5 cellular contexts compared by ENCODE assay signal in genomic region chr5:141174291-141175104, GRCh38. TPM values are rescaled to one million over a fixed set of nuclear protein-coding genes. Genes with fewer than 3 reads are reported as not detected.
"Had no signal": no experiment of that assay in that cellular context is flagged by ENCODE, and none has a peak within 500 bp of the region (broad histone marks: within the 10 kb centered on the region; RNA-seq: fewer than 3 reads in every experiment).

No MANE protein-coding gene starts in this region.

RNA-seq across cellular contexts. Expression of gene PCDHB7, which starts 2.1 kb away (rescaled TPM):
- total RNA-seq: naive thymus-derived CD4-positive, alpha-beta T cell had no signal
- polyA plus RNA-seq: immature natural killer cell; keratinocyte; naive thymus-derived CD4-positive, alpha-beta T cell had no signal

RNA-seq across cellular contexts. Expression of gene PCDHB8, which starts 3.1 kb away (rescaled TPM):
- total RNA-seq: left lobe of liver; mononuclear cell; naive thymus-derived CD4-positive, alpha-beta T cell had no signal
- polyA plus RNA-seq: immature natural killer cell; keratinocyte; naive thymus-derived CD4-positive, alpha-beta T cell had no signal

RNA-seq across cellular contexts. Expression of gene PCDHB16, which starts 7.7 kb away (rescaled TPM):
- total RNA-seq: mononuclear cell had no signal
- polyA plus RNA-seq: immature natural killer cell; naive thymus-derived CD4-positive, alpha-beta T cell had no signal

RNA-seq across cellular contexts. Expression of gene PCDHB9, which starts 12.5 kb away (rescaled TPM):
- polyA plus RNA-seq: immature natural killer cell; keratinocyte; naive thymus-derived CD4-positive, alpha-beta T cell had no signal

RNA-seq across cellular contexts. Expression of gene PCDHB10, which starts 17.7 kb away (rescaled TPM):
- total RNA-seq: mononuclear cell had no signal
- polyA plus RNA-seq: immature natural killer cell; naive thymus-derived CD4-positive, alpha-beta T cell had no signal
